ENCODE assay signal across 1 cellular context in genomic region chr15:84716036-84716732, GRCh38.
TF ChIP-seq lines count a peak whose summit lies in the region.

TSS of gene SEC11A (minus strand) at chr15:84716139. CDS start at chr15:84716075, 64 bp downstream.

TF ChIP-seq in HepG2, 621 proteins besides CTCF, POLR2A, EP300 and RAD21 (continued from another document and continues in another):
- TF ChIP-seq SIX1 (CRISPR knock-in tag; IDR thresholded peaks at IDR 0.05; ENCODE audit: borderline replicate concordance) = 0 out of 2 replicates have a peak, but pooled peaks have one; percentile 22
- TF ChIP-seq ZNF10 (CRISPR knock-in tag; IDR thresholded peaks at IDR 0.05; ENCODE audit: borderline replicate concordance, low read depth) = no peak
- TF ChIP-seq, protein P1, sequence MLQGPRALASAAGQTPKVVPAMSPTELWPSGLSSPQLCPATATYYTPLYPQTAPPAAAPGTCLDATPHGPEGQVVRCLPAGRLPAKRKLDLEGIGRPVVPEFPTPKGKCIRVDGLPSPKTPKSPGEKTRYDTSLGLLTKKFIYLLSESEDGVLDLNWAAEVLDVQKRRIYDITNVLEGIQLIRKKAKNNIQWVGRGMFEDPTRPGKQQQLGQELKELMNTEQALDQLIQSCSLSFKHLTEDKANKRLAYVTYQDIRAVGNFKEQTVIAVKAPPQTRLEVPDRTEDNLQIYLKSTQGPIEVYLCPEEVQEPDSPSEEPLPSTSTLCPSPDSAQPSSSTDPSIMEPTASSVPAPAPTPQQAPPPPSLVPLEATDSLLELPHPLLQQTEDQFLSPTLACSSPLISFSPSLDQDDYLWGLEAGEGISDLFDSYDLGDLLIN (CRISPR knock-in tag; IDR thresholded peaks at IDR 0.05; ENCODE audit: borderline replicate concordance) = peak; percentile 82; the same call in 1 of the 2 replicates
- TF ChIP-seq ZNF335 (CRISPR knock-in tag; IDR thresholded peaks at IDR 0.05) = peak; percentile 90
- no peak; the same call in 1 of the 2 replicates for TF ChIP-seq RFXAP (CRISPR knock-in tag; IDR thresholded peaks at IDR 0.05; ENCODE audit: borderline replicate concordance)
- TF ChIP-seq DZIP1 (CRISPR knock-in tag; IDR thresholded peaks at IDR 0.05) = no peak
- TF ChIP-seq ZNF562 (CRISPR knock-in tag; IDR thresholded peaks at IDR 0.05; ENCODE audit: borderline replicate concordance) = no peak
- TF ChIP-seq LBX2 (CRISPR knock-in tag; IDR thresholded peaks at IDR 0.05; ENCODE audit: borderline replicate concordance) = no peak
- TF ChIP-seq CBX2 (IDR thresholded peaks at IDR 0.05; ENCODE audit: low read depth, low read length) = no peak
- 0 out of 2 replicates have a peak, but pooled peaks have one; percentile 32 for TF ChIP-seq CBX2 (CRISPR knock-in tag; IDR thresholded peaks at IDR 0.05; ENCODE audit: low read depth)
- TF ChIP-seq ZFY (CRISPR knock-in tag; IDR thresholded peaks at IDR 0.05) = peak; percentile 92
- TF ChIP-seq ETV5 (CRISPR knock-in tag; IDR thresholded peaks at IDR 0.05; ENCODE audit: borderline replicate concordance) = peak; percentile 82; the same call in 1 of the 2 replicates
- TF ChIP-seq UBTF (CRISPR knock-in tag; IDR thresholded peaks at IDR 0.05) = peak; percentile 97
- no peak for TF ChIP-seq ZNF382 (CRISPR knock-in tag; IDR thresholded peaks at IDR 0.05; ENCODE audit: borderline replicate concordance)
- TF ChIP-seq, protein P2, sequence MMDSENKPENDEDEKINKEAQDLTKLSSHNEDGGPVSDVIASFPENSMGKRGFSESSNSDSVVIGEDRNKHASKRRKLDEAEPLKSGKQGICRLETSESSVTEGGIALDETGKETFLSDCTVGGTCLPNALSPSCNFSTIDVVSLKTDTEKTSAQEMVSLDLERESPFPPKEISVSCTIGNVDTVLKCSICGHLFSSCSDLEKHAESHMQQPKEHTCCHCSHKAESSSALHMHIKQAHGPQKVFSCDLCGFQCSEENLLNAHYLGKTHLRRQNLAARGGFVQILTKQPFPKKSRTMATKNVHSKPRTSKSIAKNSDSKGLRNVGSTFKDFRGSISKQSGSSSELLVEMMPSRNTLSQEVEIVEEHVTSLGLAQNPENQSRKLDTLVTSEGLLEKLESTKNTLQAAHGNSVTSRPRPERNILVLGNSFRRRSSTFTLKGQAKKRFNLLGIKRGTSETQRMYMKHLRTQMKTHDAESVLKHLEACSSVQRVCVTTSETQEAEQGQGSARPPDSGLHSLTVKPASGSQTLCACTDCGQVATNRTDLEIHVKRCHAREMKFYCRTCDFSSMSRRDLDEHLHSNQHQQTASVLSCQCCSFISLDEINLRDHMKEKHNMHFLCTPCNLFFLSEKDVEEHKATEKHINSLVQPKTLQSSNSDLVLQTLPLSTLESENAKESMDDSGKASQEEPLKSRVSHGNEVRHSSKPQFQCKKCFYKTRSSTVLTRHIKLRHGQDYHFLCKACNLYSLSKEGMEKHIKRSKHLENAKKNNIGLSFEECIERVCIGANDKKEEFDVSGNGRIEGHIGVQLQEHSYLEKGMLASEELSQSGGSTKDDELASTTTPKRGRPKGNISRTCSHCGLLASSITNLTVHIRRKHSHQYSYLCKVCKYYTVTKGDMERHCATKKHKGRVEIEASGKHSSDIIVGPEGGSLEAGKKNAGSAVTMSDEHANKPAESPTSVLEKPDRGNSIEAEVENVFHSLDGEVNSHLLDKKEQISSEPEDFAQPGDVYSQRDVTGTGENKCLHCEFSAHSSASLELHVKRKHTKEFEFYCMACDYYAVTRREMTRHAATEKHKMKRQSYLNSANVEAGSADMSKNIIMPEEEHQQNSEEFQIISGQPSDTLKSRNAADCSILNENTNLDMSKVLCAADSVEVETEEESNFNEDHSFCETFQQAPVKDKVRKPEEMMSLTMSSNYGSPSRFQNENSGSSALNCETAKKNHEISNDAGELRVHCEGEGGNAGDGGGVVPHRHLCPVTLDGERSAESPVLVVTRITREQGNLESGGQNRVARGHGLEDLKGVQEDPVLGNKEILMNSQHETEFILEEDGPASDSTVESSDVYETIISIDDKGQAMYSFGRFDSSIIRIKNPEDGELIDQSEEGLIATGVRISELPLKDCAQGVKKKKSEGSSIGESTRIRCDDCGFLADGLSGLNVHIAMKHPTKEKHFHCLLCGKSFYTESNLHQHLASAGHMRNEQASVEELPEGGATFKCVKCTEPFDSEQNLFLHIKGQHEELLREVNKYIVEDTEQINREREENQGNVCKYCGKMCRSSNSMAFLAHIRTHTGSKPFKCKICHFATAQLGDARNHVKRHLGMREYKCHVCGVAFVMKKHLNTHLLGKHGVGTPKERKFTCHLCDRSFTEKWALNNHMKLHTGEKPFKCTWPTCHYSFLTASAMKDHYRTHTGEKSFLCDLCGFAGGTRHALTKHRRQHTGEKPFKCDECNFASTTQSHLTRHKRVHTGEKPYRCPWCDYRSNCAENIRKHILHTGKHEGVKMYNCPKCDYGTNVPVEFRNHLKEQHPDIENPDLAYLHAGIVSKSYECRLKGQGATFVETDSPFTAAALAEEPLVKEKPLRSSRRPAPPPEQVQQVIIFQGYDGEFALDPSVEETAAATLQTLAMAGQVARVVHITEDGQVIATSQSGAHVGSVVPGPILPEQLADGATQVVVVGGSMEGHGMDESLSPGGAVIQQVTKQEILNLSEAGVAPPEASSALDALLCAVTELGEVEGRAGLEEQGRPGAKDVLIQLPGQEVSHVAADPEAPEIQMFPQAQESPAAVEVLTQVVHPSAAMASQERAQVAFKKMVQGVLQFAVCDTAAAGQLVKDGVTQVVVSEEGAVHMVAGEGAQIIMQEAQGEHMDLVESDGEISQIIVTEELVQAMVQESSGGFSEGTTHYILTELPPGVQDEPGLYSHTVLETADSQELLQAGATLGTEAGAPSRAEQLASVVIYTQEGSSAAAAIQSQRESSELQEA (CRISPR knock-in tag; IDR thresholded peaks at IDR 0.05; ENCODE audit: not compliant biosample characterization) = no peak
- peak; percentile 95 for TF ChIP-seq DMAP1 (CRISPR knock-in tag; IDR thresholded peaks at IDR 0.05)
- TF ChIP-seq, protein P3, sequence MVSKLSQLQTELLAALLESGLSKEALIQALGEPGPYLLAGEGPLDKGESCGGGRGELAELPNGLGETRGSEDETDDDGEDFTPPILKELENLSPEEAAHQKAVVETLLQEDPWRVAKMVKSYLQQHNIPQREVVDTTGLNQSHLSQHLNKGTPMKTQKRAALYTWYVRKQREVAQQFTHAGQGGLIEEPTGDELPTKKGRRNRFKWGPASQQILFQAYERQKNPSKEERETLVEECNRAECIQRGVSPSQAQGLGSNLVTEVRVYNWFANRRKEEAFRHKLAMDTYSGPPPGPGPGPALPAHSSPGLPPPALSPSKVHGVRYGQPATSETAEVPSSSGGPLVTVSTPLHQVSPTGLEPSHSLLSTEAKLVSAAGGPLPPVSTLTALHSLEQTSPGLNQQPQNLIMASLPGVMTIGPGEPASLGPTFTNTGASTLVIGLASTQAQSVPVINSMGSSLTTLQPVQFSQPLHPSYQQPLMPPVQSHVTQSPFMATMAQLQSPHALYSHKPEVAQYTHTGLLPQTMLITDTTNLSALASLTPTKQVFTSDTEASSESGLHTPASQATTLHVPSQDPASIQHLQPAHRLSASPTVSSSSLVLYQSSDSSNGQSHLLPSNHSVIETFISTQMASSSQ (IDR thresholded peaks at IDR 0.05; ENCODE audit: low read depth) = no peak
- TF ChIP-seq, protein P3 (CRISPR knock-in tag; IDR thresholded peaks at IDR 0.05; ENCODE audit: borderline replicate concordance) = peak; percentile 23; the same call in 1 of the 2 replicates
- TF ChIP-seq TBX2 (CRISPR knock-in tag; IDR thresholded peaks at IDR 0.05; ENCODE audit: borderline replicate concordance) = peak; percentile 89
- TF ChIP-seq ZNF572 (CRISPR knock-in tag; IDR thresholded peaks at IDR 0.05) = peak; percentile 86; the same call in 1 of the 2 replicates
- peak; percentile 78 for TF ChIP-seq BHLHE40 (IDR thresholded peaks at IDR 0.05; ENCODE audit: low read length)
- peak; percentile 16 for TF ChIP-seq SKI (IDR thresholded peaks at IDR 0.05; ENCODE audit: partially characterized antibody)
- TF ChIP-seq, protein P4, sequence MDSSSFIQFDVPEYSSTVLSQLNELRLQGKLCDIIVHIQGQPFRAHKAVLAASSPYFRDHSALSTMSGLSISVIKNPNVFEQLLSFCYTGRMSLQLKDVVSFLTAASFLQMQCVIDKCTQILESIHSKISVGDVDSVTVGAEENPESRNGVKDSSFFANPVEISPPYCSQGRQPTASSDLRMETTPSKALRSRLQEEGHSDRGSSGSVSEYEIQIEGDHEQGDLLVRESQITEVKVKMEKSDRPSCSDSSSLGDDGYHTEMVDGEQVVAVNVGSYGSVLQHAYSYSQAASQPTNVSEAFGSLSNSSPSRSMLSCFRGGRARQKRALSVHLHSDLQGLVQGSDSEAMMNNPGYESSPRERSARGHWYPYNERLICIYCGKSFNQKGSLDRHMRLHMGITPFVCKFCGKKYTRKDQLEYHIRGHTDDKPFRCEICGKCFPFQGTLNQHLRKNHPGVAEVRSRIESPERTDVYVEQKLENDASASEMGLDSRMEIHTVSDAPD (CRISPR knock-in tag; IDR thresholded peaks at IDR 0.05) = 0 out of 2 replicates have a peak, but pooled peaks have one; percentile 35
- TF ChIP-seq IKZF1 (IDR thresholded peaks at IDR 0.05) = no peak
- TF ChIP-seq, protein P5, sequence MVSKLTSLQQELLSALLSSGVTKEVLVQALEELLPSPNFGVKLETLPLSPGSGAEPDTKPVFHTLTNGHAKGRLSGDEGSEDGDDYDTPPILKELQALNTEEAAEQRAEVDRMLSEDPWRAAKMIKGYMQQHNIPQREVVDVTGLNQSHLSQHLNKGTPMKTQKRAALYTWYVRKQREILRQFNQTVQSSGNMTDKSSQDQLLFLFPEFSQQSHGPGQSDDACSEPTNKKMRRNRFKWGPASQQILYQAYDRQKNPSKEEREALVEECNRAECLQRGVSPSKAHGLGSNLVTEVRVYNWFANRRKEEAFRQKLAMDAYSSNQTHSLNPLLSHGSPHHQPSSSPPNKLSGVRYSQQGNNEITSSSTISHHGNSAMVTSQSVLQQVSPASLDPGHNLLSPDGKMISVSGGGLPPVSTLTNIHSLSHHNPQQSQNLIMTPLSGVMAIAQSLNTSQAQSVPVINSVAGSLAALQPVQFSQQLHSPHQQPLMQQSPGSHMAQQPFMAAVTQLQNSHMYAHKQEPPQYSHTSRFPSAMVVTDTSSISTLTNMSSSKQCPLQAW (CRISPR knock-in tag; IDR thresholded peaks at IDR 0.05) = peak; percentile 48; the same call in 1 of the 2 replicates
- peak; percentile 97 for TF ChIP-seq ZNF788 (CRISPR knock-in tag; IDR thresholded peaks at IDR 0.05; ENCODE audit: borderline replicate concordance)
- 0 out of 2 replicates have a peak, but pooled peaks have one; percentile 13 for TF ChIP-seq RFX3 (CRISPR knock-in tag; IDR thresholded peaks at IDR 0.05)
- TF ChIP-seq ZNF781 (CRISPR knock-in tag; IDR thresholded peaks at IDR 0.05; ENCODE audit: borderline replicate concordance, not compliant biosample characterization) = no peak
- peak; percentile 75; the same call in 1 of the 2 replicates for TF ChIP-seq CAMTA2 (CRISPR knock-in tag; IDR thresholded peaks at IDR 0.05; ENCODE audit: borderline replicate concordance)
- no peak for TF ChIP-seq TCF7 (IDR thresholded peaks at IDR 0.05; ENCODE audit: low read depth)
- TF ChIP-seq NFYC (CRISPR knock-in tag; IDR thresholded peaks at IDR 0.05) = peak; percentile 75
- peak; percentile 90 for TF ChIP-seq PITX1 (CRISPR knock-in tag; IDR thresholded peaks at IDR 0.05)
- peak; percentile 89; the same call in 2 of the 3 replicates for TF ChIP-seq MXI1 (IDR thresholded peaks at IDR 0.05; ENCODE audit: borderline replicate concordance, low read depth, low read length)
- peak; percentile 98 for TF ChIP-seq KMT2B (CRISPR knock-in tag; IDR thresholded peaks at IDR 0.05)
